In genomic region chr12:46368138-46368537, GRCh38 we compare ENCODE assay signal across 8 cellular contexts. TPM values are rescaled to one million over a fixed set of nuclear protein-coding genes. Genes with fewer than 3 reads are reported as not detected.
DNase-seq lines count a peak whose midpoint lies in the region; ATAC-seq and TF ChIP-seq lines count a peak whose summit lies in the region.

No MANE protein-coding gene starts in this region.

- DNase-seq in CD14-positive monocyte (ENCODE audit: low spot score): no peak
- DNase-seq in RWPE1 (ENCODE audit: low spot score): no peak
- no peak for DNase-seq in epithelial cell of prostate (ENCODE audit: low read depth, low spot score)
- no peak for DNase-seq in osteocyte (ENCODE audit: extremely low spot score, unreplicated experiment)
- DNase-seq in GM10266 (ENCODE audit: extremely low spot score): no peak
- no peak for DNase-seq in RPMI8226

- peaks cover 0 to 3% (median 0%) of the 10 kb centered on the region in 7 donors for H3K9me3 Mint-ChIP-seq in CD14-positive monocyte
- H3K9me3 Mint-ChIP-seq in osteocyte (ENCODE audit: unreplicated experiment): no peaks in the 10 kb centered on the region

- H3K4me3 Mint-ChIP-seq in CD14-positive monocyte: peak overlapping the region in 1 of 2 donors; percentile 6
- peak overlapping the region; percentile 95 for H3K4me3 Mint-ChIP-seq in osteocyte (ENCODE audit: unreplicated experiment)

- peak overlapping the region; percentile 74 for H3K27ac ChIP-seq in RWPE1
- H3K27ac ChIP-seq in epithelial cell of prostate: peak overlapping the region; percentile 98

- H3K36me3 Mint-ChIP-seq in CD14-positive monocyte (peaks cover 66 to 67% of the 10 kb centered on the region in 2 donors), osteocyte (ENCODE audit: unreplicated experiment) (peaks cover 81% of the 10 kb centered on the region)

- CTCF ChIA-PET in RWPE1 (lab: Yijun Ruan, JAX): no interaction called here

- no peak for TF ChIP-seq CTCF in CD14-positive monocyte (IDR thresholded peaks at IDR 0.05)
- no peak for TF ChIP-seq CTCF in RWPE1 (conservative IDR thresholded peaks at IDR 0.05; ENCODE audit: low read depth)
- no peak for TF ChIP-seq CTCF in osteocyte (IDR thresholded peaks at IDR 0.05)
- no peak for TF ChIP-seq CTCF in GM10266 (IDR thresholded peaks at IDR 0.05; ENCODE audit: control insufficient read depth, insufficient read depth, low read depth, missing control alignments)

- POLR2A ChIA-PET in RWPE1 (lab: Yijun Ruan, JAX; ENCODE audit: low non-redundant PET): no interaction called here

- intact Hi-C loops in CD14-positive monocyte (cut with micrococcal nuclease): no loop called here

- ATAC-seq in GM18861 (IDR thresholded peaks at IDR 0.05; ENCODE audit: unreplicated experiment): no peak
- no peak for ATAC-seq in GM21360 (IDR thresholded peaks at IDR 0.05; ENCODE audit: unreplicated experiment)

- H3K27me3 Mint-ChIP-seq in CD14-positive monocyte (ENCODE audit: low read depth in 3 of 3) (peaks cover 0 to 10% (median 0%) of the 10 kb centered on the region in 3 donors), osteocyte (ENCODE audit: unreplicated experiment) (no peaks in the 10 kb centered on the region)

- H3K27ac Mint-ChIP-seq in CD14-positive monocyte (peak overlapping the region; percentile 55 to 88 (median 83)), osteocyte (ENCODE audit: unreplicated experiment) (peak overlapping the region; percentile 56)

- H3K4me1 Mint-ChIP-seq in CD14-positive monocyte (peaks cover 44% of the 10 kb centered on the region), osteocyte (ENCODE audit: unreplicated experiment) (peaks cover 65% of the 10 kb centered on the region)

RNA-seq across cellular contexts. Expression of gene SLC38A2, which starts 4.4 kb away (rescaled TPM):
- 10 to 100 TPM; 33.8 to 48.7 TPM for polyA plus RNA-seq in CD14-positive monocyte
- total RNA-seq in osteocyte: 754 and 795 TPM in 2 replicates
